Comparison of ENCODE assay signal across 19 cellular contexts in genomic region chr20:39954585-39954984, GRCh38.
"Had no signal": no experiment of that assay in that cellular context is flagged by ENCODE, and none has a peak within 500 bp of the region (broad histone marks: within the 10 kb centered on the region; RNA-seq: fewer than 3 reads in every experiment).

No MANE protein-coding gene starts in this region.

- H3K27me3 ChIP-seq: ascending aorta, esophagus muscularis mucosa, gastrocnemius medialis, left lung, tibial artery had no signal

- H3K36me3 ChIP-seq: ascending aorta, esophagus muscularis mucosa, gastrocnemius medialis, left lung, tibial artery had no signal

- H3K4me3 ChIP-seq: ascending aorta, esophagus muscularis mucosa, gastrocnemius medialis, left lung, tibial artery had no signal

- H3K9me3 Mint-ChIP-seq: activated CD4-positive, alpha-beta T cell treated with anti-CD3 and anti-CD28 coated beads, Interleukin-2, amount 10 ng/mL, durations not matched to agents 7 days and 5 days; mesothelial cell of epicardium had no signal

- H3K27ac ChIP-seq: ascending aorta, esophagus muscularis mucosa, gastrocnemius medialis, left lung, tibial artery had no signal

- H3K27ac Mint-ChIP-seq: activated CD4-positive, alpha-beta T cell treated with anti-CD3 and anti-CD28 coated beads, Interleukin-2, amount 10 ng/mL, durations not matched to agents 7 days and 5 days; activated CD8-positive, alpha-beta T cell treated with anti-CD3 and anti-CD28 coated beads, Interleukin-2, amount 10 ng/mL, durations not matched to agents 7 days and 5 days; activated naive CD4-positive, alpha-beta T cell treated with anti-CD3 and anti-CD28 coated beads, Interleukin-2, amount 50 U/mL, for 24 hours; mesothelial cell of epicardium; naive thymus-derived CD8-positive, alpha-beta T cell; progenitor cell of endocrine pancreas had no signal

- H3K4me3 Mint-ChIP-seq: activated CD4-positive, alpha-beta T cell treated with anti-CD3 and anti-CD28 coated beads, Interleukin-2, amount 10 ng/mL, durations not matched to agents 7 days and 5 days; activated CD8-positive, alpha-beta T cell treated with anti-CD3 and anti-CD28 coated beads, Interleukin-2, amount 10 ng/mL, durations not matched to agents 7 days and 5 days; activated naive CD4-positive, alpha-beta T cell treated with anti-CD3 and anti-CD28 coated beads, Interleukin-2, amount 50 U/mL, for 24 hours; mesothelial cell of epicardium; naive thymus-derived CD8-positive, alpha-beta T cell had no signal

- H3K36me3 Mint-ChIP-seq: activated naive CD4-positive, alpha-beta T cell treated with anti-CD3 and anti-CD28 coated beads, Interleukin-2, amount 50 U/mL, for 24 hours; mesothelial cell of epicardium; naive thymus-derived CD8-positive, alpha-beta T cell had no signal

- H3K4me1 Mint-ChIP-seq: activated CD4-positive, alpha-beta T cell treated with anti-CD3 and anti-CD28 coated beads, Interleukin-2, amount 10 ng/mL, durations not matched to agents 7 days and 5 days; activated naive CD4-positive, alpha-beta T cell treated with anti-CD3 and anti-CD28 coated beads, Interleukin-2, amount 50 U/mL, for 24 hours had no signal

- ATAC-seq: activated CD4-positive, CD25-positive, alpha-beta regulatory T cell treated with anti-CD3 and anti-CD28 coated beads, Interleukin-2, amount 50 U/mL, for 24 hours; activated CD8-positive, alpha-beta T cell treated with anti-CD3 and anti-CD28 coated beads, Interleukin-2, amount 10 ng/mL, durations not matched to agents 7 days and 5 days; gastrocnemius medialis; left lung; naive thymus-derived CD8-positive, alpha-beta T cell had no signal

- H3K4me1 ChIP-seq: ascending aorta, esophagus muscularis mucosa, left lung, tibial artery had no signal

- DNase-seq: activated CD4-positive, alpha-beta T cell treated with anti-CD3 and anti-CD28 coated beads, Interleukin-2, amount 10 ng/mL, durations not matched to agents 7 days and 5 days; activated CD8-positive, alpha-beta T cell treated with anti-CD3 and anti-CD28 coated beads, Interleukin-2, amount 10 ng/mL, durations not matched to agents 7 days and 5 days; activated gamma-delta T cell treated with Interleukin-2 at 50 U/mL for 16 hours; central memory CD4-positive, alpha-beta T cell; effector memory CD4-positive, alpha-beta T cell; gastrocnemius medialis; hippocampal formation; kidney glomerular epithelial cell; left lung; naive thymus-derived CD8-positive, alpha-beta T cell; stimulated activated CD4-positive, alpha-beta T cell treated with anti-CD3 and anti-CD28 coated beads, Interleukin-4, amount 100 ng/mL, for 24 hours; stimulated activated naive CD4-positive, alpha-beta T cell treated with Interleukin-2 at 50 U/mL for 16 hours; tibial artery had no signal

- H3K9me3 ChIP-seq: ascending aorta, esophagus muscularis mucosa, gastrocnemius medialis, left lung, tibial artery had no signal

- H3K27me3 Mint-ChIP-seq: activated CD4-positive, alpha-beta T cell treated with anti-CD3 and anti-CD28 coated beads, Interleukin-2, amount 10 ng/mL, durations not matched to agents 7 days and 5 days; activated naive CD4-positive, alpha-beta T cell treated with anti-CD3 and anti-CD28 coated beads, Interleukin-2, amount 50 U/mL, for 24 hours had no signal
